ENCODE assay signal across 1 cellular context in genomic region chrX:96684339-96685204, GRCh38.
TF ChIP-seq lines count a peak whose summit lies in the region.

Gene DIAPH2 (plus strand): TSS chrX:96684842.

TF ChIP-seq in HepG2, 621 proteins besides CTCF, POLR2A, EP300 and RAD21 (continued from another document and continues in another):
- TF ChIP-seq ATF4 (CRISPR knock-in tag; IDR thresholded peaks at IDR 0.05): 0 out of 4 replicates have a peak, but pooled peaks of 1 of the 2 experiments have one; percentile 13
- no peak for TF ChIP-seq ZNF691 (CRISPR knock-in tag; IDR thresholded peaks at IDR 0.05; ENCODE audit: borderline replicate concordance, low read depth)
- TF ChIP-seq TOPORS (CRISPR knock-in tag; IDR thresholded peaks at IDR 0.05): no peak
- no peak for TF ChIP-seq ZNF432 (CRISPR knock-in tag; IDR thresholded peaks at IDR 0.05; ENCODE audit: borderline replicate concordance)
- no peak for TF ChIP-seq ZNF550 (CRISPR knock-in tag; IDR thresholded peaks at IDR 0.05; ENCODE audit: borderline replicate concordance)
- no peak for TF ChIP-seq PLRG1 (conservative IDR thresholded peaks at IDR 0.05)
- no peak for TF ChIP-seq HNF1A (IDR thresholded peaks at IDR 0.05; ENCODE audit: low read depth)
- TF ChIP-seq HNF1A (CRISPR knock-in tag; IDR thresholded peaks at IDR 0.05; ENCODE audit: borderline replicate concordance): no peak
- no peak; the same call in 1 of the 2 replicates for TF ChIP-seq ZNF350 (CRISPR knock-in tag; IDR thresholded peaks at IDR 0.05; ENCODE audit: borderline replicate concordance, low read depth)
- TF ChIP-seq GABPB1 (CRISPR knock-in tag; IDR thresholded peaks at IDR 0.05): peak; percentile 35; the same call in 1 of the 2 replicates
- TF ChIP-seq FOSL2 (CRISPR knock-in tag; IDR thresholded peaks at IDR 0.05): no peak
- no peak for TF ChIP-seq ZNF180 (CRISPR knock-in tag; IDR thresholded peaks at IDR 0.05; ENCODE audit: borderline replicate concordance, low read depth)
- TF ChIP-seq KDM1A (CRISPR knock-in tag; IDR thresholded peaks at IDR 0.05): no peak
- no peak for TF ChIP-seq KLF12 (CRISPR knock-in tag; IDR thresholded peaks at IDR 0.05; ENCODE audit: borderline replicate concordance)
- no peak for TF ChIP-seq ZBTB49 (CRISPR knock-in tag; IDR thresholded peaks at IDR 0.05; ENCODE audit: borderline replicate concordance)
- no peak for TF ChIP-seq SRSF4 (IDR thresholded peaks at IDR 0.05; ENCODE audit: low read depth, low read length, poor library complexity, severe bottlenecking)
- no peak for TF ChIP-seq ARNT (IDR thresholded peaks at IDR 0.05)
- no peak for TF ChIP-seq RBM39 (IDR thresholded peaks at IDR 0.05; ENCODE audit: low read depth, low read length, poor library complexity, severe bottlenecking)
- TF ChIP-seq ZNF552 (CRISPR knock-in tag; IDR thresholded peaks at IDR 0.05; ENCODE audit: borderline replicate concordance): no peak; the same call in 1 of the 2 replicates
- no peak for TF ChIP-seq ZBTB20 (CRISPR knock-in tag; IDR thresholded peaks at IDR 0.05; ENCODE audit: borderline replicate concordance, low read depth)
- no peak for TF ChIP-seq CEBPZ (IDR thresholded peaks at IDR 0.05; ENCODE audit: low read length)
- 0 out of 2 replicates have a peak, but pooled peaks have one; percentile 11 for TF ChIP-seq NCOA2 (CRISPR knock-in tag; IDR thresholded peaks at IDR 0.05)
- no peak for TF ChIP-seq SSRP1 (CRISPR knock-in tag; IDR thresholded peaks at IDR 0.05)
- no peak for TF ChIP-seq CBX2 (IDR thresholded peaks at IDR 0.05; ENCODE audit: low read depth, low read length)
- TF ChIP-seq CBX2 (CRISPR knock-in tag; IDR thresholded peaks at IDR 0.05; ENCODE audit: low read depth): no peak
- no peak for TF ChIP-seq AFF4 (CRISPR knock-in tag; IDR thresholded peaks at IDR 0.05)
- TF ChIP-seq PBX3 (CRISPR knock-in tag; IDR thresholded peaks at IDR 0.05; ENCODE audit: borderline replicate concordance): no peak
- no peak for TF ChIP-seq RFX1 (IDR thresholded peaks at IDR 0.05)
- TF ChIP-seq IRX3 (CRISPR knock-in tag; IDR thresholded peaks at IDR 0.05; ENCODE audit: borderline replicate concordance, low read depth): no peak
- no peak for TF ChIP-seq KLF16 (CRISPR knock-in tag; IDR thresholded peaks at IDR 0.05)
- TF ChIP-seq ZNF17 (CRISPR knock-in tag; IDR thresholded peaks at IDR 0.05): no peak
- 0 out of 2 replicates have a peak, but pooled peaks have one; percentile 32 for TF ChIP-seq NFKBIZ (CRISPR knock-in tag; IDR thresholded peaks at IDR 0.05)
- no peak for TF ChIP-seq ARID2 (CRISPR knock-in tag; IDR thresholded peaks at IDR 0.05; ENCODE audit: borderline replicate concordance)
- no peak for TF ChIP-seq MXI1 (IDR thresholded peaks at IDR 0.05; ENCODE audit: borderline replicate concordance, low read depth, low read length)
- peak; percentile 63 for TF ChIP-seq POLR2G (IDR thresholded peaks at IDR 0.05; ENCODE audit: low read depth, low read length)
- TF ChIP-seq ZKSCAN1 (IDR thresholded peaks at IDR 0.05; ENCODE audit: low read length): no peak
- TF ChIP-seq ISL2 (CRISPR knock-in tag; IDR thresholded peaks at IDR 0.05): no peak
- no peak for TF ChIP-seq ZNF609 (CRISPR knock-in tag; IDR thresholded peaks at IDR 0.05; ENCODE audit: borderline replicate concordance)
